Comparison of ENCODE assay signal across 35 cellular contexts in genomic region chr2:95327861-95328260, GRCh38. TPM values are rescaled to one million over a fixed set of nuclear protein-coding genes. Genes with fewer than 3 reads are reported as not detected.
"Had no signal": no experiment of that assay in that cellular context is flagged by ENCODE, and none has a peak within 500 bp of the region (broad histone marks: within the 10 kb centered on the region; RNA-seq: fewer than 3 reads in every experiment).

No MANE protein-coding gene starts in this region.

- H3K4me1 ChIP-seq: adrenal gland, gastroesophageal sphincter had no signal

- H3K36me3 ChIP-seq: adrenal gland, esophagus squamous epithelium, gastroesophageal sphincter, WERI-Rb-1 had no signal

- H3K27me3 Mint-ChIP-seq: activated B cell treated with CpG ODN at 0.5 μM for 24 hours; activated CD4-positive, alpha-beta memory T cell treated with anti-CD3 and anti-CD28 coated beads for 36 hours; activated CD4-positive, alpha-beta T cell treated with anti-CD3 and anti-CD28 coated beads for 36 hours; activated CD4-positive, alpha-beta T cell treated with anti-CD3 and anti-CD28 coated beads, Interleukin-2, amount 10 ng/mL, durations not matched to agents 24 days and 14 days; activated CD8-positive, alpha-beta memory T cell treated with anti-CD3 and anti-CD28 coated beads, Interleukin-2, amount 10 ng/mL, durations not matched to agents 7 days and 5 days; activated naive CD4-positive, alpha-beta T cell treated with anti-CD3 and anti-CD28 coated beads, Interleukin-2, amount 50 U/mL, for 24 hours; activated naive CD8-positive, alpha-beta T cell treated with anti-CD3 and anti-CD28 coated beads for 36 hours; T-helper 17 cell had no signal

- H3K4me1 Mint-ChIP-seq: activated B cell treated with CpG ODN at 0.5 μM for 24 hours; activated CD4-positive, alpha-beta T cell treated with anti-CD3 and anti-CD28 coated beads for 36 hours; activated CD4-positive, alpha-beta T cell treated with anti-CD3 and anti-CD28 coated beads, Interleukin-2, amount 10 ng/mL, durations not matched to agents 24 days and 14 days; activated CD8-positive, alpha-beta memory T cell treated with anti-CD3 and anti-CD28 coated beads, Interleukin-2, amount 10 ng/mL, durations not matched to agents 7 days and 5 days; activated naive CD4-positive, alpha-beta T cell treated with anti-CD3 and anti-CD28 coated beads, Interleukin-2, amount 50 U/mL, for 24 hours; activated naive CD8-positive, alpha-beta T cell treated with anti-CD3 and anti-CD28 coated beads for 36 hours; activated naive CD8-positive, alpha-beta T cell treated with anti-CD3 and anti-CD28 coated beads, Interleukin-2, amount 50 U/mL, for 24 hours; T-helper 17 cell had no signal

- H3K36me3 Mint-ChIP-seq: activated CD4-positive, alpha-beta memory T cell treated with anti-CD3 and anti-CD28 coated beads for 36 hours; activated CD8-positive, alpha-beta memory T cell treated with anti-CD3 and anti-CD28 coated beads, Interleukin-2, amount 10 ng/mL, durations not matched to agents 7 days and 5 days; activated naive CD4-positive, alpha-beta T cell treated with anti-CD3 and anti-CD28 coated beads, Interleukin-2, amount 50 U/mL, for 24 hours; activated naive CD8-positive, alpha-beta T cell treated with anti-CD3 and anti-CD28 coated beads for 36 hours had no signal

- H3K9me3 ChIP-seq: adrenal gland, body of pancreas, esophagus squamous epithelium, gastroesophageal sphincter had no signal

- DNase-seq: activated B cell treated with CpG ODN at 0.5 μM for 24 hours; activated CD4-positive, alpha-beta memory T cell treated with anti-CD3 and anti-CD28 coated beads for 36 hours; activated CD4-positive, alpha-beta T cell treated with anti-CD3 and anti-CD28 coated beads for 36 hours; activated CD4-positive, alpha-beta T cell treated with anti-CD3 and anti-CD28 coated beads, Interleukin-2, amount 10 ng/mL, durations not matched to agents 24 days and 14 days; activated CD4-positive, CD25-positive, alpha-beta regulatory T cell treated with anti-CD3 and anti-CD28 coated beads, Interleukin-2, amount 50 U/mL, for 72 hours; activated CD8-positive, alpha-beta memory T cell treated with anti-CD3 and anti-CD28 coated beads, Interleukin-2, amount 10 ng/mL, durations not matched to agents 7 days and 5 days; activated CD8-positive, alpha-beta memory T cell treated with anti-CD3 and anti-CD28 coated beads, Interleukin-2, amount 50 U/mL, for 4 hours; activated CD8-positive, alpha-beta T cell treated with anti-CD3 and anti-CD28 coated beads, Interleukin-2, amount 10 ng/mL, durations not matched to agents 7 days and 5 days; activated effector memory CD4-positive, alpha-beta T cell treated with anti-CD3 and anti-CD28 coated beads, Interleukin-2, amount 50 U/mL, for 16 hours; activated naive CD4-positive, alpha-beta T cell treated with anti-CD3 and anti-CD28 coated beads for 36 hours; activated naive CD8-positive, alpha-beta T cell treated with anti-CD3 and anti-CD28 coated beads for 36 hours; activated naive CD8-positive, alpha-beta T cell treated with anti-CD3 and anti-CD28 coated beads, Interleukin-2, amount 50 U/mL, for 24 hours; activated T-cell treated with anti-CD3 and anti-CD28 coated beads, Interleukin-2, amount 50 U/mL, for 1 hour; activated T-cell treated with anti-CD3 and anti-CD28 coated beads, Interleukin-2, amount 50 U/mL, for 48 hours; adrenal gland; amygdala; aorta; body of pancreas; caudate nucleus; cortex of kidney; dermis blood vessel endothelial cell; effector CD8-positive, alpha-beta T cell; esophagus squamous epithelium; foreskin melanocyte; T-helper 1 cell; T-helper 17 cell; T1000; WERI-Rb-1 had no signal

- H3K9me3 Mint-ChIP-seq: activated B cell treated with CpG ODN at 0.5 μM for 24 hours; activated CD4-positive, alpha-beta memory T cell treated with anti-CD3 and anti-CD28 coated beads for 36 hours; activated naive CD4-positive, alpha-beta T cell treated with anti-CD3 and anti-CD28 coated beads for 36 hours; activated naive CD4-positive, alpha-beta T cell treated with anti-CD3 and anti-CD28 coated beads, Interleukin-2, amount 50 U/mL, for 24 hours; activated naive CD8-positive, alpha-beta T cell treated with anti-CD3 and anti-CD28 coated beads for 36 hours; activated T-helper 2 cell treated with anti-CD3 and anti-CD28 coated beads, Interferon-gamma antibody, Interleukin-2, Interleukin-4, amounts not matched to agents 10 μg/mL and 5 μg/mL and 100 μg/mL, durations not matched to agents 14 hours and 24 hours and 36 hours; T-helper 2 cell treated with Interferon-gamma antibody and Interleukin-4, amounts not matched to agents 5 μg/mL and 100 μg/mL, for 36 hours had no signal

- H3K4me3 Mint-ChIP-seq: activated B cell treated with CpG ODN at 0.5 μM for 24 hours; activated CD4-positive, alpha-beta memory T cell treated with anti-CD3 and anti-CD28 coated beads for 36 hours; activated CD4-positive, alpha-beta T cell treated with anti-CD3 and anti-CD28 coated beads for 36 hours; activated CD4-positive, alpha-beta T cell treated with anti-CD3 and anti-CD28 coated beads, Interleukin-2, amount 10 ng/mL, durations not matched to agents 24 days and 14 days; activated CD8-positive, alpha-beta memory T cell treated with anti-CD3 and anti-CD28 coated beads, Interleukin-2, amount 10 ng/mL, durations not matched to agents 7 days and 5 days; activated CD8-positive, alpha-beta T cell treated with anti-CD3 and anti-CD28 coated beads, Interleukin-2, amount 10 ng/mL, durations not matched to agents 7 days and 5 days; activated naive CD4-positive, alpha-beta T cell treated with anti-CD3 and anti-CD28 coated beads for 36 hours; activated naive CD4-positive, alpha-beta T cell treated with anti-CD3 and anti-CD28 coated beads, Interleukin-2, amount 50 U/mL, for 24 hours; activated naive CD8-positive, alpha-beta T cell treated with anti-CD3 and anti-CD28 coated beads for 36 hours; activated naive CD8-positive, alpha-beta T cell treated with anti-CD3 and anti-CD28 coated beads, Interleukin-2, amount 50 U/mL, for 24 hours; activated T-helper 1 cell treated with anti-CD3 and anti-CD28 coated beads, Interleukin-12 subunit alpha, Interleukin-12 subunit beta, Interleukin-2, Interleukin-4 antibody, amounts not matched to agents 30 ng/mL and 10 ng/mL and 1 ng/mL, durations not matched to agents 14 hours and 24 hours and 36 hours; T-helper 17 cell; T-helper 2 cell treated with Interferon-gamma antibody and Interleukin-4, amounts not matched to agents 5 μg/mL and 100 μg/mL, for 36 hours had no signal

- H3K27ac ChIP-seq: adrenal gland, body of pancreas, epithelial cell of prostate, esophagus squamous epithelium, gastroesophageal sphincter, WERI-Rb-1 had no signal

- ATAC-seq: activated CD4-positive, alpha-beta T cell treated with anti-CD3 and anti-CD28 coated beads for 36 hours; activated CD8-positive, alpha-beta memory T cell treated with anti-CD3 and anti-CD28 coated beads, Interleukin-2, amount 10 ng/mL, durations not matched to agents 7 days and 5 days; activated CD8-positive, alpha-beta T cell treated with anti-CD3 and anti-CD28 coated beads, Interleukin-2, amount 10 ng/mL, durations not matched to agents 7 days and 5 days; activated naive CD8-positive, alpha-beta T cell treated with anti-CD3 and anti-CD28 coated beads, Interleukin-2, amount 50 U/mL, for 24 hours; body of pancreas; gastroesophageal sphincter; T-helper 17 cell had no signal

- H3K4me3 ChIP-seq: adrenal gland, body of pancreas, esophagus squamous epithelium, gastroesophageal sphincter had no signal

- H3K27me3 ChIP-seq: adrenal gland, body of pancreas, gastroesophageal sphincter had no signal

- H3K27ac Mint-ChIP-seq: activated B cell treated with CpG ODN at 0.5 μM for 24 hours; activated CD4-positive, alpha-beta memory T cell treated with anti-CD3 and anti-CD28 coated beads for 36 hours; activated CD4-positive, alpha-beta T cell treated with anti-CD3 and anti-CD28 coated beads for 36 hours; activated CD4-positive, alpha-beta T cell treated with anti-CD3 and anti-CD28 coated beads, Interleukin-2, amount 10 ng/mL, durations not matched to agents 24 days and 14 days; activated CD8-positive, alpha-beta memory T cell treated with anti-CD3 and anti-CD28 coated beads, Interleukin-2, amount 10 ng/mL, durations not matched to agents 7 days and 5 days; activated CD8-positive, alpha-beta T cell treated with anti-CD3 and anti-CD28 coated beads, Interleukin-2, amount 10 ng/mL, durations not matched to agents 7 days and 5 days; activated naive CD4-positive, alpha-beta T cell treated with anti-CD3 and anti-CD28 coated beads for 36 hours; activated naive CD4-positive, alpha-beta T cell treated with anti-CD3 and anti-CD28 coated beads, Interleukin-2, amount 50 U/mL, for 24 hours; activated naive CD8-positive, alpha-beta T cell treated with anti-CD3 and anti-CD28 coated beads for 36 hours; activated naive CD8-positive, alpha-beta T cell treated with anti-CD3 and anti-CD28 coated beads, Interleukin-2, amount 50 U/mL, for 24 hours; activated T-helper 1 cell treated with anti-CD3 and anti-CD28 coated beads, Interleukin-12 subunit alpha, Interleukin-12 subunit beta, Interleukin-2, Interleukin-4 antibody, amounts not matched to agents 30 ng/mL and 10 ng/mL and 1 ng/mL, durations not matched to agents 14 hours and 24 hours and 36 hours; activated T-helper 2 cell treated with anti-CD3 and anti-CD28 coated beads, Interferon-gamma antibody, Interleukin-2, Interleukin-4, amounts not matched to agents 10 μg/mL and 5 μg/mL and 100 μg/mL, durations not matched to agents 14 hours and 24 hours and 36 hours; T-helper 17 cell; T-helper 2 cell treated with Interferon-gamma antibody and Interleukin-4, amounts not matched to agents 5 μg/mL and 100 μg/mL, for 36 hours had no signal

RNA-seq across cellular contexts. Expression of gene KCNIP3, which starts 30.7 kb away (rescaled TPM):
- total RNA-seq: activated B cell treated with CpG ODN at 0.5 μM for 24 hours; activated CD4-positive, alpha-beta memory T cell treated with anti-CD3 and anti-CD28 coated beads for 36 hours; activated CD4-positive, alpha-beta T cell treated with anti-CD3 and anti-CD28 coated beads for 36 hours; activated CD4-positive, alpha-beta T cell treated with anti-CD3 and anti-CD28 coated beads, Interleukin-2, amount 10 ng/mL, durations not matched to agents 24 days and 14 days; activated CD8-positive, alpha-beta memory T cell treated with anti-CD3 and anti-CD28 coated beads for 36 hours; activated CD8-positive, alpha-beta memory T cell treated with anti-CD3 and anti-CD28 coated beads, Interleukin-2, amount 10 ng/mL, durations not matched to agents 7 days and 5 days; activated CD8-positive, alpha-beta T cell treated with anti-CD3 and anti-CD28 coated beads, Interleukin-2, amount 10 ng/mL, durations not matched to agents 7 days and 5 days; activated naive CD4-positive, alpha-beta T cell treated with anti-CD3 and anti-CD28 coated beads for 36 hours; activated naive CD8-positive, alpha-beta T cell treated with anti-CD3 and anti-CD28 coated beads for 36 hours; activated T-helper 1 cell treated with anti-CD3 and anti-CD28 coated beads, Interleukin-12 subunit alpha, Interleukin-12 subunit beta, Interleukin-2, Interleukin-4 antibody, amounts not matched to agents 30 ng/mL and 10 ng/mL and 1 ng/mL, durations not matched to agents 14 hours and 24 hours and 36 hours; T-helper 17 cell had no signal
